Comparison of ENCODE assay signal across 14 cellular contexts in genomic region chr12:130954544-130954831, GRCh38. TPM values are rescaled to one million over a fixed set of nuclear protein-coding genes. Genes with fewer than 3 reads are reported as not detected.
DNase-seq lines count a peak whose midpoint lies in the region; ATAC-seq and TF ChIP-seq lines count a peak whose summit lies in the region.
"Had no signal": no experiment of that assay in that cellular context is flagged by ENCODE, and none has a peak within 500 bp of the region (broad histone marks: within the 10 kb centered on the region; RNA-seq: fewer than 3 reads in every experiment).

No MANE protein-coding gene starts in this region.

- peaks cover 34% of the 10 kb centered on the region for H3K4me1 Mint-ChIP-seq in nephron
- H3K4me1 Mint-ChIP-seq: activated naive CD8-positive, alpha-beta T cell treated with anti-CD3 and anti-CD28 coated beads, Interleukin-2, amount 10 ng/mL, durations not matched to agents 7 days and 5 days had no signal

- DNase-seq in RWPE2 (ENCODE audit: low spot score) (no peak), heart left ventricle (no peak), transverse colon (no peak), 8988T (no peak)
- no peak for DNase-seq in activated naive CD4-positive, alpha-beta T cell treated with Interleukin-2 at 50 U/mL for 16 hours
- DNase-seq: activated naive CD8-positive, alpha-beta T cell treated with anti-CD3 and anti-CD28 coated beads, Interleukin-2, amount 10 ng/mL, durations not matched to agents 7 days and 5 days; DND-41; Karpas-422; NCI-H2029 treated with DMSO at 0.1 percent for 48 hours had no signal

- H3K27ac ChIP-seq in RWPE2 (ENCODE audit: poor library complexity, severe bottlenecking) (no peak overlapping the region), heart left ventricle (peak overlapping the region; percentile 66 to 89 (median 77)), transverse colon (peak overlapping the region; percentile 49 to 76 (median 60))

- TF ChIP-seq POLR2A in heart left ventricle (IDR thresholded peaks at IDR 0.05) = no peak
- no peak for TF ChIP-seq POLR2A in transverse colon (IDR thresholded peaks at IDR 0.05)

- ATAC-seq in RWPE2 (ENCODE audit: low read depth) (0 out of 3 replicates have a peak, but pooled peaks have one; percentile 14), heart left ventricle (peak in 3 of 4 donors; percentile 19 to 34 (median 28)), HG03097 (IDR thresholded peaks at IDR 0.05; ENCODE audit: low FRiP score, unreplicated experiment) (no peak), HG02623 (IDR thresholded peaks at IDR 0.05; ENCODE audit: unreplicated experiment) (no peak)
- ATAC-seq: HCT116 had no signal

- TF ChIP-seq CTCF in RWPE2 (IDR thresholded peaks at IDR 0.05; ENCODE audit: poor library complexity, severe bottlenecking) (no peak), heart left ventricle (IDR thresholded peaks at IDR 0.05) (no peak), nephron (IDR thresholded peaks at IDR 0.05; ENCODE audit: unreplicated experiment in 3 of 3) (no peak), transverse colon (IDR thresholded peaks at IDR 0.05) (no peak)

- H3K36me3 Mint-ChIP-seq in nephron (ENCODE audit: low read depth) = no peaks in the 10 kb centered on the region
- H3K36me3 Mint-ChIP-seq: activated naive CD8-positive, alpha-beta T cell treated with anti-CD3 and anti-CD28 coated beads, Interleukin-2, amount 10 ng/mL, durations not matched to agents 7 days and 5 days; memory B cell had no signal

- H3K4me3 ChIP-seq in RWPE2 (ENCODE audit: severe bottlenecking) = no peak overlapping the region
- peak overlapping the region; percentile 39 to 81 (median 64) for H3K4me3 ChIP-seq in heart left ventricle
- H3K4me3 ChIP-seq in transverse colon = peak overlapping the region; percentile 16 to 48 (median 28)

- peak overlapping the region; percentile 78 to 85 (median 78) for H3K4me3 Mint-ChIP-seq in nephron
- H3K4me3 Mint-ChIP-seq: activated naive CD8-positive, alpha-beta T cell treated with anti-CD3 and anti-CD28 coated beads, Interleukin-2, amount 10 ng/mL, durations not matched to agents 7 days and 5 days; memory B cell had no signal

- no peaks in the 10 kb centered on the region for H3K9me3 Mint-ChIP-seq in nephron
- H3K9me3 Mint-ChIP-seq: activated naive CD8-positive, alpha-beta T cell treated with anti-CD3 and anti-CD28 coated beads, Interleukin-2, amount 10 ng/mL, durations not matched to agents 7 days and 5 days; memory B cell had no signal

- H3K27me3 ChIP-seq in RWPE2 (ENCODE audit: insufficient read depth, poor library complexity, severe bottlenecking) = peaks cover 19% of the 10 kb centered on the region
- H3K27me3 ChIP-seq in heart left ventricle = no peaks in the 10 kb centered on the region
- peaks cover 6% of the 10 kb centered on the region for H3K27me3 ChIP-seq in transverse colon

- no peak for TF ChIP-seq EP300 in transverse colon (IDR thresholded peaks at IDR 0.05; ENCODE audit: low read depth)

- peaks cover 7% of the 10 kb centered on the region for H3K27me3 Mint-ChIP-seq in nephron (ENCODE audit: low read depth)

- H3K9me3 ChIP-seq in RWPE2 (ENCODE audit: severe bottlenecking) = no peaks in the 10 kb centered on the region
- H3K9me3 ChIP-seq in heart left ventricle = no peaks in the 10 kb centered on the region
- H3K9me3 ChIP-seq in transverse colon = no peaks in the 10 kb centered on the region

- intact Hi-C loops in heart left ventricle (cut with DNase I) = loop anchor here in 1 of 10 donors (5.0 kb wide), 1 partner anchor 48 kb away; no protein-coding TSS in a partner anchor
- intact Hi-C loops in transverse colon (cut with DNase I; ENCODE audit: low total_unique reads) = no loop called here

- 43 to 80% (median 50%) methylated on average over 9 of the region's 9 CpGs for WGBS in heart left ventricle, 4 donors
- 68 to 90% methylated on average over 2 to 9 of the region's 9 CpGs for WGBS in transverse colon (ENCODE audit: low coverage in 1 of 2), 2 donors

- peak overlapping the region in 1 of 3 experiments; percentile 17 for H3K27ac Mint-ChIP-seq in nephron
- H3K27ac Mint-ChIP-seq: activated naive CD8-positive, alpha-beta T cell treated with anti-CD3 and anti-CD28 coated beads, Interleukin-2, amount 10 ng/mL, durations not matched to agents 7 days and 5 days; memory B cell had no signal

- H3K36me3 ChIP-seq in RWPE2 (ENCODE audit: low read depth) (no peaks in the 10 kb centered on the region), heart left ventricle (peaks cover 0 to 20% (median 0%) of the 10 kb centered on the region in 9 donors), transverse colon (no peaks in the 10 kb centered on the region)

- in situ Hi-C loops in transverse colon (cut with MboI; ENCODE audit: low pct_ligation_motif_present in 1 of 4, low pct_unique_long_range_greater_than_20kb in 1 of 4, low sequenced_read_pairs in 3 of 4) = no loop called here

- H3K4me1 ChIP-seq in RWPE2 (ENCODE audit: insufficient read depth, poor library complexity, severe bottlenecking) (no peaks in the 10 kb centered on the region), heart left ventricle (peaks cover 0 to 44% (median 18%) of the 10 kb centered on the region in 12 donors), transverse colon (peaks cover 0 to 8% (median 3%) of the 10 kb centered on the region in 4 donors)

RNA-seq across cellular contexts. Expression of gene ADGRD1, which starts 0.8 kb away (rescaled TPM):
- total RNA-seq in heart left ventricle = 100 to 1,000 TPM in 2 of 9 donors, 10 to 100 TPM in 7; 36.3 to 109 (median 75.1) TPM
- polyA plus RNA-seq in heart left ventricle = 10 to 100 TPM; 22.7 to 25.7 TPM
- total RNA-seq in transverse colon = 10 to 100 TPM in 2 of 4 donors, 1 to 10 TPM in 2; 8.3 to 18.1 (median 12.5) TPM
- total RNA-seq: activated naive CD8-positive, alpha-beta T cell treated with anti-CD3 and anti-CD28 coated beads, Interleukin-2, amount 10 ng/mL, durations not matched to agents 7 days and 5 days had no signal

Comparison
In these comparisons a context has a peak if more than half of its experiments do, and no peak if none do; other contexts are left out.
1. ATAC-seq: peak in RWPE2 (single experiment) and heart left ventricle (3 of 4); none in HG03097 (single experiment) and HG02623 (single experiment).